Comparison of ENCODE assay signal across 18 cellular contexts in the genomic region with DNA sequence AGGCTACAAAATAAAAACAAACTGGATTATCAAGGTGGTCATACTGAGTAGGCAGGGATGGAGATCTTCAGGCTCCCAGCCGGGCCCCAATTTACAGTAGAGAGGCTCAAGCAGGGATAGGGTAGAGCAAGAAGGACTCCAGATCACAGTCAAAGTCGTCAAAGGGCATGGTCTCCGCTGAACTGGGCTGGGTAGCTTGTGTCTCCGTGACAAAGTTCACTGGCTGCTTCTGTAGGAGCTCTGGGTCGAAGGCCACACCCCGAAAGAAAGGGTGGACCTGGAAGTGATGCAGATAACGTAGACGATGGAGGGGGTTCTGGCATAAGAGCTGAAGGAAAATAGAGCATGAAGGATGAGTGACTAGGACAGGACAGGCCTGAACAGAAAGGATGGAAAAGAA. TPM values are rescaled to one million over a fixed set of nuclear protein-coding genes. Genes with fewer than 3 reads are reported as not detected.
DNase-seq lines count a peak whose midpoint lies in the region; ATAC-seq and TF ChIP-seq lines count a peak whose summit lies in the region.
"Had no signal": no experiment of that assay in that cellular context is flagged by ENCODE, and none has a peak within 500 bp of the region (broad histone marks: within the 10 kb centered on the region; RNA-seq: fewer than 3 reads in every experiment).

No MANE protein-coding gene starts in this region.

- TF ChIP-seq CTCF in Peyer's patch (IDR thresholded peaks at IDR 0.05) (no peak), transverse colon (IDR thresholded peaks at IDR 0.05) (no peak), heart left ventricle (IDR thresholded peaks at IDR 0.05) (no peak)

- no peaks in the 10 kb centered on the region for H3K9me3 ChIP-seq in Peyer's patch
- no peaks in the 10 kb centered on the region for H3K9me3 ChIP-seq in transverse colon
- H3K9me3 ChIP-seq in heart left ventricle, result no peaks in the 10 kb centered on the region

- no peaks in the 10 kb centered on the region for H3K4me1 ChIP-seq in Peyer's patch
- peaks cover 0 to 3% (median 0%) of the 10 kb centered on the region in 4 donors for H3K4me1 ChIP-seq in transverse colon
- no peaks in the 10 kb centered on the region for H3K4me1 ChIP-seq in heart left ventricle

- ATAC-seq in left colon (peak; percentile 77), heart left ventricle (no peak)

- TF ChIP-seq POLR2A in Peyer's patch (IDR thresholded peaks at IDR 0.05) (no peak), transverse colon (IDR thresholded peaks at IDR 0.05) (no peak), heart left ventricle (IDR thresholded peaks at IDR 0.05) (no peak)

- peak; percentile 27 for DNase-seq in activated effector memory CD4-positive, alpha-beta T cell treated with anti-CD3 and anti-CD28 coated beads, Interleukin-2, amount 50 U/mL, for 16 hours
- no peak for DNase-seq in activated effector memory CD4-positive, alpha-beta T cell treated with Interleukin-2 at 50 U/mL for 16 hours
- DNase-seq in Peyer's patch (peak in 2 of 3 donors; percentile 61 to 72), left colon (peak in 1 of 2 donors; percentile 20), transverse colon (peak; percentile 17), HuH-7 (ENCODE audit: low spot score) (no peak), heart left ventricle (no peak)
- DNase-seq: AML-193, Calu3, NCI-H1048, NCI-H1436 treated with DMSO at 0.1 percent for 48 hours, NCI-H2029 treated with DMSO at 0.1 percent for 48 hours, NCI-H2171 treated with DMSO at 0.1 percent for 48 hours, NCI-H510A, NCI-H774, PC-9 had no signal

- peaks cover 0 to 16% (median 0%) of the 10 kb centered on the region in 3 donors for H3K36me3 ChIP-seq in Peyer's patch
- peaks cover 0 to 13% (median 4%) of the 10 kb centered on the region in 4 donors for H3K36me3 ChIP-seq in transverse colon
- H3K36me3 ChIP-seq in heart left ventricle, result peaks cover 0 to 78% (median 21%) of the 10 kb centered on the region in 9 donors

- in situ Hi-C loops in transverse colon (cut with MboI; ENCODE audit: low pct_ligation_motif_present in 1 of 4, low pct_unique_long_range_greater_than_20kb in 1 of 4, low sequenced_read_pairs in 3 of 4), result loop anchor here in 2 of 4 donors (10.0 kb wide), 1 partner anchor 116 kb away; no protein-coding TSS in a partner anchor

- H3K27me3 ChIP-seq in Peyer's patch (no peaks in the 10 kb centered on the region), transverse colon (no peaks in the 10 kb centered on the region), heart left ventricle (no peaks in the 10 kb centered on the region)

- TF ChIP-seq EP300 in transverse colon (IDR thresholded peaks at IDR 0.05; ENCODE audit: low read depth), result no peak

- 42 to 68% methylated on average over 8 of the region's 8 CpGs for WGBS in transverse colon (ENCODE audit: low coverage in 1 of 2), 2 donors
- WGBS in heart left ventricle, 4 donors, result 84 to 86% (median 85%) methylated on average over 8 of the region's 8 CpGs

- H3K27ac ChIP-seq in Peyer's patch (peak overlapping the region in 2 of 4 donors; percentile 39 to 69), transverse colon (peak overlapping the region in 2 of 4 donors; percentile 16 to 32), heart left ventricle (no peak overlapping the region)
- H3K27ac ChIP-seq: KMS-11, PC-9 had no signal

- intact Hi-C loops in left colon (cut with DNase I, micrococcal nuclease) (loop anchor here (5.0 kb wide), 2 partner anchors 113 to 118 kb away; no protein-coding TSS in a partner anchor), transverse colon (cut with DNase I; ENCODE audit: low total_unique reads) (loop anchor here (5.0 kb wide), 1 partner anchor 118 kb away; no protein-coding TSS in a partner anchor), heart left ventricle (cut with DNase I) (loop anchor here in 7 of 10 donors (5.0 to 10.0 kb wide), 4 partner anchors 58 to 118 kb away; a partner anchor contains a TSS)

- H3K4me3 ChIP-seq in Peyer's patch (no peak overlapping the region), transverse colon (no peak overlapping the region), heart left ventricle (no peak overlapping the region)
- H3K4me3 ChIP-seq: PC-9 had no signal

RNA-seq across cellular contexts. Expression of a gene that starts 3.6 kb away (rescaled TPM):
- total RNA-seq in Peyer's patch, result 10 to 100 TPM; 11.6 to 36.8 (median 23.3) TPM
- 10 to 100 TPM; 10.2 to 13.5 TPM for total RNA-seq in left colon
- total RNA-seq in transverse colon, result 10 to 100 TPM in 3 of 4 donors, 1 to 10 TPM in 1; 8.3 to 70.8 (median 22.1) TPM
- 1 to 10 TPM; 2.8 to 8.3 (median 4.7) TPM for total RNA-seq in heart left ventricle
- 1 to 10 TPM; 3.6 to 3.9 TPM for polyA plus RNA-seq in heart left ventricle
- polyA plus RNA-seq: CD14-positive monocyte had no signal

RNA-seq across cellular contexts. Expression of a gene that starts 11.5 kb away (rescaled TPM):
- total RNA-seq in Peyer's patch, result 10 to 100 TPM; 40.3 to 67.7 (median 49.6) TPM
- 10 to 100 TPM in 1 of 2 donors, 1 to 10 TPM in 1; 9.7 to 24.4 TPM for total RNA-seq in left colon
- 10 to 100 TPM in 3 of 4 donors, 1 to 10 TPM in 1; 8.9 to 21.5 (median 13.6) TPM for total RNA-seq in transverse colon
- 10 to 100 TPM in 1 of 9 donors, 1 to 10 TPM in 4, under 1 TPM in 4; 0.39 to 11.6 (median 1.5) TPM for total RNA-seq in heart left ventricle
- polyA plus RNA-seq in heart left ventricle, result 1 to 10 TPM in 1 of 2 donors, under 1 TPM in 1; 0.42 to 1.2 TPM
- polyA plus RNA-seq: CD14-positive monocyte had no signal

RNA-seq across cellular contexts. Expression of a gene that starts 33.7 kb away (rescaled TPM):
- 100 to 1,000 TPM in 2 of 4 donors, 10 to 100 TPM in 2; 14.9 to 192 (median 120) TPM for total RNA-seq in Peyer's patch
- total RNA-seq in left colon, result 10 to 100 TPM; 26.0 to 38.6 TPM
- total RNA-seq in transverse colon, result 10 to 100 TPM in 2 of 4 donors, 1 to 10 TPM in 2; 3.0 to 46.1 (median 18.7) TPM
- total RNA-seq in heart left ventricle, result 100 to 1,000 TPM; 154 to 677 (median 224) TPM
- 100 to 1,000 TPM; 179 to 220 TPM for polyA plus RNA-seq in heart left ventricle

RNA-seq across cellular contexts. Expression of a gene that starts 34.6 kb away (rescaled TPM):
- 100 to 1,000 TPM; 139 to 175 (median 167) TPM for total RNA-seq in Peyer's patch
- total RNA-seq in left colon, result 100 to 1,000 TPM; 129 to 135 TPM
- total RNA-seq in transverse colon, result 100 to 1,000 TPM; 117 to 120 (median 118) TPM
- total RNA-seq in heart left ventricle, result 100 to 1,000 TPM in 2 of 9 donors, 10 to 100 TPM in 7; 63.6 to 116 (median 74.1) TPM
- 10 to 100 TPM; 19.8 to 44.9 TPM for polyA plus RNA-seq in heart left ventricle

RNA-seq across cellular contexts. Expression of a gene that starts 39.0 kb away (rescaled TPM):
- total RNA-seq in Peyer's patch, result 100 to 1,000 TPM in 2 of 4 donors, 10 to 100 TPM in 2; 47.0 to 188 (median 107) TPM
- 10 to 100 TPM; 82.5 to 94.6 TPM for total RNA-seq in left colon
- total RNA-seq in transverse colon, result 100 to 1,000 TPM in 2 of 4 donors, 10 to 100 TPM in 2; 18.1 to 182 (median 87.6) TPM
- total RNA-seq in heart left ventricle, result 10 to 100 TPM; 44.7 to 83.1 (median 55.1) TPM
- 10 to 100 TPM; 10.4 to 88.4 TPM for polyA plus RNA-seq in heart left ventricle

Comparison
In these comparisons a context has a peak if more than half of its experiments do, and no peak if none do; other contexts are left out.
1. DNase-seq: peak in activated effector memory CD4-positive, alpha-beta T cell treated with anti-CD3 and anti-CD28 coated beads, Interleukin-2, amount 50 U/mL, for 16 hours (single experiment), Peyer's patch (2 of 3) and transverse colon (single experiment); none in activated effector memory CD4-positive, alpha-beta T cell treated with Interleukin-2 at 50 U/mL for 16 hours (single experiment), HuH-7 (single experiment) and heart left ventricle (0 of 5).